ENCODE assay signal across 18 cellular contexts in genomic region chr1:77831566-77831965, GRCh38. TPM values are rescaled to one million over a fixed set of nuclear protein-coding genes. Genes with fewer than 3 reads are reported as not detected.
A peak's percentile ranks its signal among the peaks of the same experiment; 100 is the strongest.
DNase-seq lines count a peak whose midpoint lies in the region; ATAC-seq, FAIRE-seq and TF ChIP-seq lines count a peak whose summit lies in the region.
"Had no signal": no experiment of that assay in that cellular context is flagged by ENCODE, and none has a peak within 500 bp of the region (broad histone marks: within the 10 kb centered on the region; RNA-seq: fewer than 3 reads in every experiment).

No MANE protein-coding gene starts in this region.

- no peak for TF ChIP-seq CTCF in gastrocnemius medialis (IDR thresholded peaks at IDR 0.05 in 4 of 5, conservative IDR thresholded peaks at IDR 0.05 in 1 of 5)
- no peak for TF ChIP-seq CTCF in pancreas (IDR thresholded peaks at IDR 0.05)

- peak overlapping the region in 1 of 4 donors; percentile 7 for H3K4me3 ChIP-seq in gastrocnemius medialis
- H3K4me3 ChIP-seq in pancreas = no peak overlapping the region
- H3K4me3 ChIP-seq: PC-9, testis had no signal

- ATAC-seq in gastrocnemius medialis = no peak
- ATAC-seq in activated T-cell treated with anti-CD3 and anti-CD28 coated beads, Interleukin-2, amount 50 U/mL, for 72 hours (replicated peaks in 1 of 2) = no peak
- ATAC-seq in GM21786 (IDR thresholded peaks at IDR 0.05; ENCODE audit: unreplicated experiment) = no peak
- no peak for ATAC-seq in pancreas
- ATAC-seq: activated T-cell treated with anti-CD3 and anti-CD28 coated beads, Interleukin-2, amount 50 U/mL, for 4 hours; HCT116 had no signal

- peaks cover 0 to 9% of the 10 kb centered on the region in 2 donors for H3K36me3 Mint-ChIP-seq in activated T-cell treated with anti-CD3 and anti-CD28 coated beads, Interleukin-2, amount 50 U/mL, for 72 hours (ENCODE audit: insufficient read depth in 2 of 2)

- DNase-seq in EH (ENCODE audit: low read depth) (peak; percentile 47), amniotic epithelial cell (ENCODE audit: low read depth) (peak; percentile 53), fibroblast of peridontal ligament (ENCODE audit: extremely low read depth) (peak; percentile 62), gastrocnemius medialis (no peak), pancreas (no peak)
- DNase-seq in stimulated activated CD4-positive, alpha-beta T cell treated with anti-CD3 and anti-CD28 coated beads, Interleukin-4, amount 100 ng/mL, for 1 hour = no peak
- DNase-seq in activated T-cell treated with anti-CD3 and anti-CD28 coated beads, Interleukin-2, amount 50 U/mL, for 72 hours = no peak
- DNase-seq: activated CD4-positive, alpha-beta T cell treated with anti-CD3 and anti-CD28 coated beads, Interleukin-2, amount 10 ng/mL, durations not matched to agents 24 days and 14 days; activated T-cell treated with anti-CD3 and anti-CD28 coated beads, Interleukin-2, amount 50 U/mL, for 4 hours; amygdala; BE2C; DMS153; NCI-H524; PC-9; testis had no signal

- no peak overlapping the region for H3K27ac Mint-ChIP-seq in activated T-cell treated with anti-CD3 and anti-CD28 coated beads, Interleukin-2, amount 50 U/mL, for 72 hours

- H3K27ac ChIP-seq in gastrocnemius medialis (peak overlapping the region; percentile 91 to 100 (median 97)), pancreas (no peak overlapping the region)
- H3K27ac ChIP-seq: PC-9 had no signal

- H3K36me3 ChIP-seq in gastrocnemius medialis (no peaks in the 10 kb centered on the region), pancreas (no peaks in the 10 kb centered on the region)
- H3K36me3 ChIP-seq: BE2C had no signal

- in situ Hi-C loops in gastrocnemius medialis (cut with MboI; ENCODE audit: low sequenced_read_pairs in 4 of 4) = loop anchor here in 3 of 4 donors (5.0 to 10.0 kb wide), 2 partner anchors 53 to 61 kb away; partner anchors contain the start of gene NEXN (in 2 of the 3)

- intact Hi-C loops in gastrocnemius medialis (cut with DNase I; ENCODE audit: low total_unique reads) = no loop called here
- intact Hi-C loops in pancreas (cut with DNase I) = no loop called here

- 88% methylated on average over 4 of the region's 4 CpGs for WGBS in pancreas, 2 donors

- no peak for TF ChIP-seq POLR2A in gastrocnemius medialis (IDR thresholded peaks at IDR 0.05)

- peaks cover 64 to 76% of the 10 kb centered on the region in 2 donors for H3K4me1 ChIP-seq in gastrocnemius medialis
- H3K4me1 ChIP-seq in pancreas = peaks cover 13 to 30% (median 14%) of the 10 kb centered on the region in 3 donors
- H3K4me1 ChIP-seq: BE2C had no signal

- H3K9me3 ChIP-seq in gastrocnemius medialis (no peaks in the 10 kb centered on the region), pancreas (no peaks in the 10 kb centered on the region)
- H3K9me3 ChIP-seq: BE2C, testis had no signal

- H3K27me3 ChIP-seq in gastrocnemius medialis (no peaks in the 10 kb centered on the region), pancreas (no peaks in the 10 kb centered on the region)
- H3K27me3 ChIP-seq: BE2C, testis had no signal

- no peak for FAIRE-seq in pancreas (lab: Jason Lieb, UNC)

- H3K27me3 Mint-ChIP-seq in activated T-cell treated with anti-CD3 and anti-CD28 coated beads, Interleukin-2, amount 50 U/mL, for 72 hours (ENCODE audit: low read depth) = no peaks in the 10 kb centered on the region
- H3K27me3 Mint-ChIP-seq: activated CD4-positive, alpha-beta T cell treated with anti-CD3 and anti-CD28 coated beads, Interleukin-2, amount 10 ng/mL, durations not matched to agents 24 days and 14 days had no signal

- H3K4me1 Mint-ChIP-seq in activated T-cell treated with anti-CD3 and anti-CD28 coated beads, Interleukin-2, amount 50 U/mL, for 72 hours (ENCODE audit: low read depth) = peaks cover 6% of the 10 kb centered on the region
- H3K4me1 Mint-ChIP-seq: neural crest cell had no signal

- H3K9me3 Mint-ChIP-seq in activated T-cell treated with anti-CD3 and anti-CD28 coated beads, Interleukin-2, amount 50 U/mL, for 72 hours = no peaks in the 10 kb centered on the region
- H3K9me3 Mint-ChIP-seq: activated CD4-positive, alpha-beta T cell treated with anti-CD3 and anti-CD28 coated beads, Interleukin-2, amount 10 ng/mL, durations not matched to agents 24 days and 14 days; activated T-cell treated with anti-CD3 and anti-CD28 coated beads, Interleukin-2, amount 50 U/mL, for 4 hours; neural crest cell had no signal

- H3K4me3 Mint-ChIP-seq in activated T-cell treated with anti-CD3 and anti-CD28 coated beads, Interleukin-2, amount 50 U/mL, for 72 hours = no peak overlapping the region
- H3K4me3 Mint-ChIP-seq: activated CD4-positive, alpha-beta T cell treated with anti-CD3 and anti-CD28 coated beads, Interleukin-2, amount 10 ng/mL, durations not matched to agents 24 days and 14 days; activated T-cell treated with anti-CD3 and anti-CD28 coated beads, Interleukin-2, amount 50 U/mL, for 4 hours; neural crest cell had no signal

RNA-seq across cellular contexts. Expression of gene MIGA1, which starts 52.1 kb away (rescaled TPM):
- 10 to 100 TPM; 15.0 to 21.7 (median 19.2) TPM for total RNA-seq in gastrocnemius medialis
- 10 to 100 TPM; 11.9 to 12.4 TPM for total RNA-seq in activated T-cell treated with anti-CD3 and anti-CD28 coated beads, Interleukin-2, amount 50 U/mL, for 72 hours
- 10 to 100 TPM in 1 of 6 donors, 1 to 10 TPM in 5; 5.3 to 11.0 (median 7.9) TPM for total RNA-seq in pancreas
- polyA plus RNA-seq in pancreas = 1 to 10 TPM; 1.5 to 4.6 TPM

RNA-seq across cellular contexts. Expression of gene NEXN, which starts 56.9 kb away (rescaled TPM):
- 100 to 1,000 TPM; 105 to 297 (median 200) TPM for total RNA-seq in gastrocnemius medialis
- total RNA-seq in activated T-cell treated with anti-CD3 and anti-CD28 coated beads, Interleukin-2, amount 50 U/mL, for 72 hours = 1 to 10 TPM; 1.1 to 1.4 TPM
- total RNA-seq in pancreas = 1 to 10 TPM; 2.1 to 6.7 (median 2.6) TPM
- polyA plus RNA-seq in pancreas = 1 to 10 TPM; 3.4 to 7.5 TPM

Comparison
In these comparisons a context has a peak if more than half of its experiments do, and no peak if none do; other contexts are left out.
1. DNase-seq: peak in EH (single experiment), amniotic epithelial cell (single experiment) and fibroblast of peridontal ligament (single experiment); none in gastrocnemius medialis (0 of 2), stimulated activated CD4-positive, alpha-beta T cell treated with anti-CD3 and anti-CD28 coated beads, Interleukin-4, amount 100 ng/mL, for 1 hour (single experiment), activated T-cell treated with anti-CD3 and anti-CD28 coated beads, Interleukin-2, amount 50 U/mL, for 72 hours (0 of 2) and pancreas (0 of 6).
2. H3K27ac ChIP-seq: peak in gastrocnemius medialis (4 of 4); none in pancreas (0 of 4).
3. RNA of gene NEXN, which starts 56.9 kb away (total RNA-seq): 105 to 297 TPM in gastrocnemius medialis; 2.1 to 6.7 TPM in pancreas and 1.1 to 1.4 TPM in activated T-cell treated with anti-CD3 and anti-CD28 coated beads, Interleukin-2, amount 50 U/mL, for 72 hours; every median in the first group is over 10 times any median in the second.